1 cellular context compared by ENCODE assay signal in genomic region chr11:125029431-125029830, GRCh38.
A peak's percentile ranks its signal among the peaks of the same experiment; 100 is the strongest.
TF ChIP-seq lines count a peak whose summit lies in the region.

No MANE protein-coding gene starts in this region.

TF ChIP-seq in K562, 482 proteins besides CTCF, POLR2A, EP300 and RAD21:
- 0 out of 2 replicates have a peak, but pooled peaks have one; percentile 4 for TF ChIP-seq TFE3 (CRISPR knock-in tag; IDR thresholded peaks at IDR 0.05)
